9 cellular contexts compared by ENCODE assay signal in genomic region chr1:156383023-156383422, GRCh38. TPM values are rescaled to one million over a fixed set of nuclear protein-coding genes. Genes with fewer than 3 reads are reported as not detected.
DNase-seq lines count a peak whose midpoint lies in the region; ATAC-seq, FAIRE-seq and TF ChIP-seq lines count a peak whose summit lies in the region.
"Had no signal": no experiment of that assay in that cellular context is flagged by ENCODE, and none has a peak within 500 bp of the region (broad histone marks: within the 10 kb centered on the region; RNA-seq: fewer than 3 reads in every experiment).

No MANE protein-coding gene starts in this region.

- FAIRE-seq in D721Med (lab: Jason Lieb, UNC): no peak

- peak; percentile 99 for TF ChIP-seq CTCF in D721Med (IDR thresholded peaks at IDR 0.05; ENCODE audit: insufficient read depth, missing control alignments)

- DNase-seq in D721Med (ENCODE audit: insufficient read length, low spot score): peak; percentile 97
- peak; percentile 42 for DNase-seq in NCI-H446 treated with DMSO at 0.1 percent for 48 hours (lab: John Stamatoyannopoulos, UW)
- peak; percentile 59 for DNase-seq in activated CD4-positive, alpha-beta T cell treated with anti-CD3 and anti-CD28 coated beads, Interleukin-2, amount 50 U/mL, for 1 hour
- DNase-seq in dedifferentiated amniotic fluid mesenchymal stem cell (ENCODE audit: extremely low spot score): peak; percentile 19
- DNase-seq in lung microvascular endothelial cell (ENCODE audit: low read depth in 2 of 2): peak; percentile 63 to 76
- peak; percentile 40 to 45 for DNase-seq in stimulated activated CD8-positive, alpha-beta memory T cell treated with anti-CD3 and anti-CD28 coated beads, Interleukin-15, amount 100 ng/mL, for 48 hours (ENCODE audit: low read depth in 2 of 2)

- ATAC-seq in HG02759 (IDR thresholded peaks at IDR 0.05; ENCODE audit: unreplicated experiment): peak; percentile 67
- ATAC-seq in HG02642 (IDR thresholded peaks at IDR 0.05; ENCODE audit: poor library complexity, unreplicated experiment): no peak

RNA-seq across cellular contexts. Expression of gene RHBG, which starts 14.0 kb away (rescaled TPM):
- total RNA-seq in lung microvascular endothelial cell: not detected in 2 replicates
- total RNA-seq: T-helper 2 cell treated with Interferon-gamma antibody and Interleukin-4, amounts not matched to agents 100 ng/mL and 5 ng/mL, for 36 hours had no signal

RNA-seq across cellular contexts. Expression of gene TSACC, which starts 44.7 kb away (rescaled TPM):
- total RNA-seq in lung microvascular endothelial cell: 0.22 TPM in 1 of 2 replicates, not detected in the other
- total RNA-seq: T-helper 2 cell treated with Interferon-gamma antibody and Interleukin-4, amounts not matched to agents 100 ng/mL and 5 ng/mL, for 36 hours had no signal

RNA-seq across cellular contexts. Expression of gene CCT3, which starts 44.9 kb away (rescaled TPM):
- total RNA-seq in lung microvascular endothelial cell: 374 and 548 TPM in 2 replicates

Comparison
In these comparisons a context has a peak if more than half of its experiments do, and no peak if none do; other contexts are left out.
1. DNase-seq: peak in every context shown above with its lines; median percentile 97 in D721Med; 70 in lung microvascular endothelial cell; 59 in activated CD4-positive, alpha-beta T cell treated with anti-CD3 and anti-CD28 coated beads, Interleukin-2, amount 50 U/mL, for 1 hour; 42 in stimulated activated CD8-positive, alpha-beta memory T cell treated with anti-CD3 and anti-CD28 coated beads, Interleukin-15, amount 100 ng/mL, for 48 hours; 42 in NCI-H446 treated with DMSO at 0.1 percent for 48 hours; 19 in dedifferentiated amniotic fluid mesenchymal stem cell.